ENCODE assay signal across 1 cellular context in genomic region chr19:41364546-41365391, GRCh38.
A peak's percentile ranks its signal among the peaks of the same experiment; 100 is the strongest.
TF ChIP-seq lines count a peak whose summit lies in the region.

No MANE protein-coding gene starts in this region.

TF ChIP-seq in HepG2, 621 proteins besides CTCF, POLR2A, EP300 and RAD21:
- TF ChIP-seq, protein P1, sequence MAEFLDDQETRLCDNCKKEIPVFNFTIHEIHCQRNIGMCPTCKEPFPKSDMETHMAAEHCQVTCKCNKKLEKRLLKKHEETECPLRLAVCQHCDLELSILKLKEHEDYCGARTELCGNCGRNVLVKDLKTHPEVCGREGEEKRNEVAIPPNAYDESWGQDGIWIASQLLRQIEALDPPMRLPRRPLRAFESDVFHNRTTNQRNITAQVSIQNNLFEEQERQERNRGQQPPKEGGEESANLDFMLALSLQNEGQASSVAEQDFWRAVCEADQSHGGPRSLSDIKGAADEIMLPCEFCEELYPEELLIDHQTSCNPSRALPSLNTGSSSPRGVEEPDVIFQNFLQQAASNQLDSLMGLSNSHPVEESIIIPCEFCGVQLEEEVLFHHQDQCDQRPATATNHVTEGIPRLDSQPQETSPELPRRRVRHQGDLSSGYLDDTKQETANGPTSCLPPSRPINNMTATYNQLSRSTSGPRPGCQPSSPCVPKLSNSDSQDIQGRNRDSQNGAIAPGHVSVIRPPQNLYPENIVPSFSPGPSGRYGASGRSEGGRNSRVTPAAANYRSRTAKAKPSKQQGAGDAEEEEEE (CRISPR knock-in tag; IDR thresholded peaks at IDR 0.05; ENCODE audit: borderline replicate concordance) = 0 out of 2 replicates have a peak, but pooled peaks have one; percentile 8
- TF ChIP-seq, protein P2, sequence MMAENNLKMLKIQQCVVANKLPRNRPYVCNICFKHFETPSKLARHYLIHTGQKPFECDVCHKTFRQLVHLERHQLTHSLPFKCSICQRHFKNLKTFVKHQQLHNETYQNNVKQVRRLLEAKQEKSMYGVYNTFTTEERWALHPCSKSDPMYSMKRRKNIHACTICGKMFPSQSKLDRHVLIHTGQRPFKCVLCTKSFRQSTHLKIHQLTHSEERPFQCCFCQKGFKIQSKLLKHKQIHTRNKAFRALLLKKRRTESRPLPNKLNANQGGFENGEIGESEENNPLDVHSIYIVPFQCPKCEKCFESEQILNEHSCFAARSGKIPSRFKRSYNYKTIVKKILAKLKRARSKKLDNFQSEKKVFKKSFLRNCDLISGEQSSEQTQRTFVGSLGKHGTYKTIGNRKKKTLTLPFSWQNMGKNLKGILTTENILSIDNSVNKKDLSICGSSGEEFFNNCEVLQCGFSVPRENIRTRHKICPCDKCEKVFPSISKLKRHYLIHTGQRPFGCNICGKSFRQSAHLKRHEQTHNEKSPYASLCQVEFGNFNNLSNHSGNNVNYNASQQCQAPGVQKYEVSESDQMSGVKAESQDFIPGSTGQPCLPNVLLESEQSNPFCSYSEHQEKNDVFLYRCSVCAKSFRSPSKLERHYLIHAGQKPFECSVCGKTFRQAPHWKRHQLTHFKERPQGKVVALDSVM (CRISPR knock-in tag; IDR thresholded peaks at IDR 0.05) = peak; percentile 48; the same call in 1 of the 2 replicates
- TF ChIP-seq CEBPB (IDR thresholded peaks at IDR 0.05; ENCODE audit: borderline replicate concordance, low read depth, low read length) (no peak), BRD4 (CRISPR knock-in tag; IDR thresholded peaks at IDR 0.05) (peak; percentile 49; the same call in 1 of the 2 replicates), ZMYM3 (CRISPR knock-in tag; IDR thresholded peaks at IDR 0.05) (peak; percentile 23; the same call in 1 of the 2 replicates), ZNF605 (CRISPR knock-in tag; IDR thresholded peaks at IDR 0.05) (0 out of 2 replicates have a peak, but pooled peaks have one; percentile 58), MYPOP (CRISPR knock-in tag; IDR thresholded peaks at IDR 0.05) (0 out of 2 replicates have a peak, but pooled peaks have one; percentile 7), ZNF512 (CRISPR knock-in tag; IDR thresholded peaks at IDR 0.05) (no peak), EHMT2 (IDR thresholded peaks at IDR 0.05; ENCODE audit: borderline replicate concordance, low read depth, low read length) (peak; percentile 70; the same call in 1 of the 2 replicates), KLF11 (CRISPR knock-in tag; IDR thresholded peaks at IDR 0.05) (no peak)
- TF ChIP-seq, protein P3, sequence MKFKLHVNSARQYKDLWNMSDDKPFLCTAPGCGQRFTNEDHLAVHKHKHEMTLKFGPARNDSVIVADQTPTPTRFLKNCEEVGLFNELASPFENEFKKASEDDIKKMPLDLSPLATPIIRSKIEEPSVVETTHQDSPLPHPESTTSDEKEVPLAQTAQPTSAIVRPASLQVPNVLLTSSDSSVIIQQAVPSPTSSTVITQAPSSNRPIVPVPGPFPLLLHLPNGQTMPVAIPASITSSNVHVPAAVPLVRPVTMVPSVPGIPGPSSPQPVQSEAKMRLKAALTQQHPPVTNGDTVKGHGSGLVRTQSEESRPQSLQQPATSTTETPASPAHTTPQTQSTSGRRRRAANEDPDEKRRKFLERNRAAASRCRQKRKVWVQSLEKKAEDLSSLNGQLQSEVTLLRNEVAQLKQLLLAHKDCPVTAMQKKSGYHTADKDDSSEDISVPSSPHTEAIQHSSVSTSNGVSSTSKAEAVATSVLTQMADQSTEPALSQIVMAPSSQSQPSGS (CRISPR knock-in tag; IDR thresholded peaks at IDR 0.05) = 0 out of 2 replicates have a peak, but pooled peaks have one; percentile 5
